1 cellular context compared by ENCODE assay signal in genomic region chr20:36773548-36774242, GRCh38.
TF ChIP-seq lines count a peak whose summit lies in the region.

TSS of gene DSN1 (minus strand) at chr20:36773763. CDS start at chr20:36771458, 2,305 bp downstream.

TF ChIP-seq in HepG2, 621 proteins besides CTCF, POLR2A, EP300 and RAD21 (continued from another document):
- TF ChIP-seq, protein P1, sequence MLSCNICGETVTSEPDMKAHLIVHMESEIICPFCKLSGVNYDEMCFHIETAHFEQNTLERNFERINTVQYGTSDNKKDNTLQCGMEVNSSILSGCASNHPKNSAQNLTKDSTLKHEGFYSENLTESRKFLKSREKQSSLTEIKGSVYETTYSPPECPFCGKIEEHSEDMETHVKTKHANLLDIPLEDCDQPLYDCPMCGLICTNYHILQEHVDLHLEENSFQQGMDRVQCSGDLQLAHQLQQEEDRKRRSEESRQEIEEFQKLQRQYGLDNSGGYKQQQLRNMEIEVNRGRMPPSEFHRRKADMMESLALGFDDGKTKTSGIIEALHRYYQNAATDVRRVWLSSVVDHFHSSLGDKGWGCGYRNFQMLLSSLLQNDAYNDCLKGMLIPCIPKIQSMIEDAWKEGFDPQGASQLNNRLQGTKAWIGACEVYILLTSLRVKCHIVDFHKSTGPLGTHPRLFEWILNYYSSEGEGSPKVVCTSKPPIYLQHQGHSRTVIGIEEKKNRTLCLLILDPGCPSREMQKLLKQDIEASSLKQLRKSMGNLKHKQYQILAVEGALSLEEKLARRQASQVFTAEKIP (CRISPR knock-in tag; IDR thresholded peaks at IDR 0.05; ENCODE audit: borderline replicate concordance) = no peak
- TF ChIP-seq ZNF530 (CRISPR knock-in tag; IDR thresholded peaks at IDR 0.05; ENCODE audit: low read depth) = no peak
